8 cellular contexts compared by ENCODE assay signal in the genomic region with DNA sequence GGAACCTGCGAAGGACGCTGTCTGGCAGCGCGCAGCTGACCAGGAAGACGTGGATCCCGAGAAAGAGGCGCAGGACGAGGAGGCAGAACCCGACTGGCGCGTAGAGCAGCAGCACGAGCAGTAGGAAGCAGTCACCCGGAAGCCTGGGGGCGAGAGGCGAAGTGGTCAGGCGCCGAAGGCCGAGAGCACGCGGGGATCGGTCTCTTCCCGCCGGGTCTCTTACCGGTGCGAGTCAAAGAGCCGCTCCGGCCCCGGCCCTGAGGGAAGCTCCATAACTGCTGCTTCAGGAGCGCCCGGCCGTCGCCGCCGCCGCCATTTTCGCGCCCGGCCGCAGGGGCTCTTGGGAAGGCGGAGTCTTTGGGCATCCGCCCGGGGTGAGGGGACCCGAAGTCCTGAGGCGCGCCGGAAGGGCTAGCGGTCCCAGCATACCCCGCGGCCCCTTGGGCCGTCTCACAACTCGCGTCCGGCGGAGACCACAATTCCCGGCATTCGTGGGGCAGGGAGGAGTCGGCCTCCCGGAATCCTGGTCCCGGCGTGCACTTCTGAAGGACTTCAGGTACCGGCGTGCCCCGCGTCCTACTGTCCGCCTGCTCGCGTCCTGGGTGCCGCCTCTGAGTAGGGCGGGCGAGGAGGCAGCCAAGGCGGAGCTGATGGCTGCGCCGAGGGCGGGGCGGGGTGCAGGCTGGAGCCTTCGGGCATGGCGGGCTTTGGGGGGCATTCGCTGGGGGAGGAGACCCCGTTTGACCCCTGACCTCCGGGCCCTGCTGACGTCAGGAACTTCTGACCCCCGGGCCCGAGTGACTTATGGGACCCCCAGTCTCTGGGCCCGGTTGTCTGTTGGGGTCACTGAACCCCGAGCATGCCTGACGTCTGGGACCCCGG. TPM values are rescaled to one million over a fixed set of nuclear protein-coding genes. Genes with fewer than 3 reads are reported as not detected.
DNase-seq lines count a peak whose midpoint lies in the region; ATAC-seq and TF ChIP-seq lines count a peak whose summit lies in the region.

A gene with protein sequence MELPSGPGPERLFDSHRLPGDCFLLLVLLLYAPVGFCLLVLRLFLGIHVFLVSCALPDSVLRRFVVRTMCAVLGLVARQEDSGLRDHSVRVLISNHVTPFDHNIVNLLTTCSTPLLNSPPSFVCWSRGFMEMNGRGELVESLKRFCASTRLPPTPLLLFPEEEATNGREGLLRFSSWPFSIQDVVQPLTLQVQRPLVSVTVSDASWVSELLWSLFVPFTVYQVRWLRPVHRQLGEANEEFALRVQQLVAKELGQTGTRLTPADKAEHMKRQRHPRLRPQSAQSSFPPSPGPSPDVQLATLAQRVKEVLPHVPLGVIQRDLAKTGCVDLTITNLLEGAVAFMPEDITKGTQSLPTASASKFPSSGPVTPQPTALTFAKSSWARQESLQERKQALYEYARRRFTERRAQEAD (minus strand): TSS at position 350 of the 882 bp plus-strand sequence. CDS start 77 bp downstream, at position 273.
A gene (plus strand): TSS at position 577 of the 882 bp plus-strand sequence. CDS start 74 bp downstream, at position 651.

- H3K4me1 ChIP-seq in parathyroid adenoma: peaks cover 5% of the 10 kb centered on the region
- H3K4me1 ChIP-seq in tibial nerve: peaks cover 0 to 34% (median 19%) of the 10 kb centered on the region in 4 donors

- H3K9me3 ChIP-seq in parathyroid adenoma (ENCODE audit: control insufficient read depth, low read length) (no peaks in the 10 kb centered on the region), tibial nerve (no peaks in the 10 kb centered on the region)

- 0 to 2% methylated on average over 44 to 68 of the region's 87 CpGs for WGBS in tibial nerve, 2 donors

- TF ChIP-seq EP300 in tibial nerve (IDR thresholded peaks at IDR 0.05): peak; percentile 88 to 96

- intact Hi-C loops in Right ventricle myocardium superior (cut with DNase I): no loop called here

- H3K36me3 Mint-ChIP-seq in activated naive CD8-positive, alpha-beta T cell treated with anti-CD3 and anti-CD28 coated beads, Interleukin-2, amount 50 U/mL, for 24 hours (ENCODE audit: low read depth): peaks cover 57% of the 10 kb centered on the region

- H3K9me3 Mint-ChIP-seq in activated naive CD8-positive, alpha-beta T cell treated with anti-CD3 and anti-CD28 coated beads, Interleukin-2, amount 50 U/mL, for 24 hours: no peaks in the 10 kb centered on the region

- TF ChIP-seq POLR2A in tibial nerve (IDR thresholded peaks at IDR 0.05): peak; percentile 22 to 79

- peak within 1 kb of the TSS; percentile 97 for H2AFZ ChIP-seq in parathyroid adenoma

- DNase-seq in GM12864 (ENCODE audit: low read depth) (peak; percentile 94), NCI-H1417 treated with DMSO at 0.1 percent for 48 hours (lab: John Stamatoyannopoulos, UW) (peak; percentile 84), SW480 (ENCODE audit: low spot score) (peak; percentile 99), Right ventricle myocardium superior (peak; percentile 99), tibial nerve (ENCODE audit: low spot score in 2 of 2) (peak; percentile 94 to 95)
- DNase-seq in activated naive CD8-positive, alpha-beta T cell treated with anti-CD3 and anti-CD28 coated beads, Interleukin-2, amount 50 U/mL, for 24 hours: peak; percentile 93

- H3K4me1 Mint-ChIP-seq in activated naive CD8-positive, alpha-beta T cell treated with anti-CD3 and anti-CD28 coated beads, Interleukin-2, amount 50 U/mL, for 24 hours: peaks cover 46% of the 10 kb centered on the region

- no peaks in the 10 kb centered on the region for H3K36me3 ChIP-seq in parathyroid adenoma (ENCODE audit: control insufficient read depth, insufficient read depth, low read length)
- peaks cover 0 to 72% (median 12%) of the 10 kb centered on the region in 3 donors for H3K36me3 ChIP-seq in tibial nerve

- TF ChIP-seq CTCF in GM12864 (IDR thresholded peaks at IDR 0.05; ENCODE audit: low read depth, low read length, missing control alignments) (no peak), parathyroid adenoma (IDR thresholded peaks at IDR 0.05) (no peak), tibial nerve (IDR thresholded peaks at IDR 0.05) (peak in 2 of 5 experiments; percentile 40 to 61)

- peak within 1 kb of the TSS; percentile 94 for H3K4me3 Mint-ChIP-seq in activated naive CD8-positive, alpha-beta T cell treated with anti-CD3 and anti-CD28 coated beads, Interleukin-2, amount 50 U/mL, for 24 hours

- ATAC-seq in HG02759 (IDR thresholded peaks at IDR 0.05; ENCODE audit: unreplicated experiment) (peak; percentile 84), Right ventricle myocardium superior (ENCODE audit: poor library complexity) (peak; percentile 96)
- peak; percentile 92 for ATAC-seq in activated naive CD8-positive, alpha-beta T cell treated with anti-CD3 and anti-CD28 coated beads, Interleukin-2, amount 50 U/mL, for 24 hours

- peak within 1 kb of the TSS; percentile 78 for H3K9ac ChIP-seq in parathyroid adenoma

- peak within 1 kb of the TSS; percentile 100 for H3K4me2 ChIP-seq in parathyroid adenoma (ENCODE audit: low read length)

- H3K27me3 Mint-ChIP-seq in activated naive CD8-positive, alpha-beta T cell treated with anti-CD3 and anti-CD28 coated beads, Interleukin-2, amount 50 U/mL, for 24 hours: no peaks in the 10 kb centered on the region

- peaks cover 7% of the 10 kb centered on the region for H3K79me2 ChIP-seq in parathyroid adenoma

- H3K27me3 ChIP-seq in parathyroid adenoma (ENCODE audit: control insufficient read depth, insufficient read depth, low read length) (no peaks in the 10 kb centered on the region), tibial nerve (no peaks in the 10 kb centered on the region)

- H3K4me3 ChIP-seq in GM12864 (ENCODE audit: low read depth, low read length) (peak within 1 kb of the TSS; percentile 99), parathyroid adenoma (ENCODE audit: low read depth, low read length) (peak within 1 kb of the TSS; percentile 83), tibial nerve (peak within 1 kb of the TSS; percentile 63 to 96 (median 77))

- H3K27ac Mint-ChIP-seq in activated naive CD8-positive, alpha-beta T cell treated with anti-CD3 and anti-CD28 coated beads, Interleukin-2, amount 50 U/mL, for 24 hours: peak within 1 kb of the TSS; percentile 93

- H3K27ac ChIP-seq in parathyroid adenoma (peak within 1 kb of the TSS; percentile 82), tibial nerve (peak within 1 kb of the TSS; percentile 72 to 90 (median 84))

RNA-seq across cellular contexts. Expression of the first gene that starts in this region (rescaled TPM):
- total RNA-seq in Right ventricle myocardium superior (43.2 TPM), tibial nerve (100 to 1,000 TPM; 111 to 207 (median 135) TPM)

RNA-seq across cellular contexts. Expression of the second gene that starts in this region (rescaled TPM):
- total RNA-seq in Right ventricle myocardium superior (28.5 TPM), tibial nerve (10 to 100 TPM; 37.8 to 45.3 (median 42.5) TPM)

Comparison
In these comparisons a context has a peak if more than half of its experiments do, and no peak if none do; other contexts are left out.
1. Peak in every context shown above with its lines: DNase-seq, ATAC-seq, H3K4me3 ChIP-seq and H3K27ac ChIP-seq.